ENCODE assay signal across 8 cellular contexts in genomic region chr13:27359203-27359821, GRCh38.
DNase-seq lines count a peak whose midpoint lies in the region; ATAC-seq and TF ChIP-seq lines count a peak whose summit lies in the region.

No MANE protein-coding gene starts in this region.

- H3K9me2 ChIP-seq in Loucy (replicated peaks; ENCODE audit: low read depth, low read length): no peaks in the 10 kb centered on the region

- H3K4me1 ChIP-seq in Loucy (ENCODE audit: insufficient read depth, low read length, poor library complexity, severe bottlenecking): no peaks in the 10 kb centered on the region
- peaks cover 0 to 14% (median 5%) of the 10 kb centered on the region in 9 donors for H3K4me1 ChIP-seq in heart right ventricle

- TF ChIP-seq CTCF in Loucy (conservative IDR thresholded peaks at IDR 0.05; ENCODE audit: low read length) (peak; percentile 90), heart right ventricle (IDR thresholded peaks at IDR 0.05) (peak; percentile 49 to 84 (median 82))

- WGBS in heart right ventricle, 2 donors: 14 to 16% methylated on average over 6 of the region's 6 CpGs

- no peaks in the 10 kb centered on the region for H4K20me1 ChIP-seq in Loucy (ENCODE audit: insufficient read depth, low read length, poor library complexity, severe bottlenecking)

- no peaks in the 10 kb centered on the region for H3F3A ChIP-seq in Loucy (ENCODE audit: low read depth)

- no peak overlapping the region for H3K27ac Mint-ChIP-seq in activated naive CD8-positive, alpha-beta T cell treated with anti-CD3 and anti-CD28 coated beads, Interleukin-2, amount 50 U/mL, for 24 hours

- H3K27me3 ChIP-seq in Loucy (ENCODE audit: insufficient read depth, low read length, poor library complexity, severe bottlenecking) (no peaks in the 10 kb centered on the region), heart right ventricle (peaks cover 0 to 17% (median 4%) of the 10 kb centered on the region in 7 donors)

- H3K36me3 Mint-ChIP-seq in activated naive CD8-positive, alpha-beta T cell treated with anti-CD3 and anti-CD28 coated beads, Interleukin-2, amount 50 U/mL, for 24 hours (ENCODE audit: low read depth): no peaks in the 10 kb centered on the region

- H3K79me2 ChIP-seq in Loucy (ENCODE audit: insufficient read depth, low read length): no peaks in the 10 kb centered on the region

- H3K9me3 Mint-ChIP-seq in activated naive CD8-positive, alpha-beta T cell treated with anti-CD3 and anti-CD28 coated beads, Interleukin-2, amount 50 U/mL, for 24 hours: no peaks in the 10 kb centered on the region

- peaks cover 24% of the 10 kb centered on the region for H3K27me3 Mint-ChIP-seq in activated naive CD8-positive, alpha-beta T cell treated with anti-CD3 and anti-CD28 coated beads, Interleukin-2, amount 50 U/mL, for 24 hours

- H3K4me2 ChIP-seq in Loucy (ENCODE audit: low read depth, low read length, poor library complexity, severe bottlenecking): no peak overlapping the region

- no peak overlapping the region for H3K9ac ChIP-seq in Loucy (ENCODE audit: low read depth, low read length, poor library complexity, severe bottlenecking)

- intact Hi-C loops in Right ventricle myocardium inferior (cut with DNase I): loop anchor here (1.0 to 5.0 kb wide), 3 partner anchors 87 to 413 kb away; partner anchors contain the start of gene RASL11A
- intact Hi-C loops in cardiac septum (cut with DNase I): loop anchor here (2.0 kb wide), 2 partner anchors 375 to 413 kb away; no protein-coding TSS in a partner anchor
- intact Hi-C loops in heart right ventricle (cut with DNase I): loop anchor here (1.0 to 10.0 kb wide), 11 partner anchors 65 to 413 kb away; partner anchors contain the start of gene RASL11A (in 1 of the 10)

- H3K27ac ChIP-seq in heart right ventricle: no peak overlapping the region

- H3K9me3 ChIP-seq in Loucy (ENCODE audit: insufficient read depth, low read depth, low read length): no peaks in the 10 kb centered on the region
- no peaks in the 10 kb centered on the region for H3K9me3 ChIP-seq in heart right ventricle

- DNase-seq in Right ventricle myocardium inferior (ENCODE audit: missing footprints) (no peak), cardiac septum (ENCODE audit: low spot score) (no peak), T follicular helper cell (ENCODE audit: low read depth) (peak; percentile 60), heart right ventricle (peak; percentile 62 to 67), retina (peak; percentile 73)
- peak; percentile 67 for DNase-seq in activated naive CD8-positive, alpha-beta T cell treated with anti-CD3 and anti-CD28 coated beads, Interleukin-2, amount 50 U/mL, for 24 hours

- H3K36me3 ChIP-seq in Loucy (ENCODE audit: insufficient read depth, low read length) (no peaks in the 10 kb centered on the region), heart right ventricle (no peaks in the 10 kb centered on the region)

- H3K4me3 ChIP-seq in Loucy (ENCODE audit: low read length, poor library complexity, severe bottlenecking) (no peak overlapping the region), heart right ventricle (no peak overlapping the region)

- peak overlapping the region; percentile 30; the same call in 1 of the 2 replicates for H2AFZ ChIP-seq in Loucy (ENCODE audit: low read length)

- H3K4me1 Mint-ChIP-seq in activated naive CD8-positive, alpha-beta T cell treated with anti-CD3 and anti-CD28 coated beads, Interleukin-2, amount 50 U/mL, for 24 hours: peaks cover 6% of the 10 kb centered on the region

- H3K4me3 Mint-ChIP-seq in activated naive CD8-positive, alpha-beta T cell treated with anti-CD3 and anti-CD28 coated beads, Interleukin-2, amount 50 U/mL, for 24 hours: no peak overlapping the region

- peak; percentile 64 for ATAC-seq in Right ventricle myocardium inferior
- peak; percentile 68 for ATAC-seq in activated naive CD8-positive, alpha-beta T cell treated with anti-CD3 and anti-CD28 coated beads, Interleukin-2, amount 50 U/mL, for 24 hours
- peak; percentile 54 to 74 (median 67) for ATAC-seq in heart right ventricle
- ATAC-seq in GM18511 (IDR thresholded peaks at IDR 0.05; ENCODE audit: unreplicated experiment): no peak

Comparison
In these comparisons a context has a peak if more than half of its experiments do, and no peak if none do; other contexts are left out.
1. DNase-seq: peak in T follicular helper cell (single experiment), activated naive CD8-positive, alpha-beta T cell treated with anti-CD3 and anti-CD28 coated beads, Interleukin-2, amount 50 U/mL, for 24 hours (single experiment), heart right ventricle (2 of 2) and retina (single experiment); none in Right ventricle myocardium inferior (single experiment) and cardiac septum (single experiment).